ENCODE assay signal across 10 cellular contexts in genomic region chr1:154502742-154503111, GRCh38. TPM values are rescaled to one million over a fixed set of nuclear protein-coding genes. Genes with fewer than 3 reads are reported as not detected.
A peak's percentile ranks its signal among the peaks of the same experiment; 100 is the strongest.
DNase-seq lines count a peak whose midpoint lies in the region; ATAC-seq and TF ChIP-seq lines count a peak whose summit lies in the region.
"Had no signal": no experiment of that assay in that cellular context is flagged by ENCODE, and none has a peak within 500 bp of the region (broad histone marks: within the 10 kb centered on the region; RNA-seq: fewer than 3 reads in every experiment).

No MANE protein-coding gene starts in this region.

- H3K27ac ChIP-seq in esophagus (ENCODE audit: low read depth in 2 of 2, low read length in 1 of 2): no peak overlapping the region

- H3K4me3 Mint-ChIP-seq in natural killer cell: peak overlapping the region; percentile 79
- H3K4me3 Mint-ChIP-seq in natural killer cell treated with Interleukin-12 subunit alpha and Interleukin-12 subunit beta and Interleukin-15 and Interleukin-18, amount 100 ng/mL, for 72 hours: no peak overlapping the region
- H3K4me3 Mint-ChIP-seq in naive thymus-derived CD8-positive, alpha-beta T cell: peak overlapping the region; percentile 43 to 75 (median 64)
- H3K4me3 Mint-ChIP-seq in T-helper 2 cell treated with Interferon-gamma antibody and Interleukin-4, amounts not matched to agents 5 μg/mL and 100 μg/mL, for 36 hours: no peak overlapping the region

- H3K9me3 Mint-ChIP-seq in natural killer cell: no peaks in the 10 kb centered on the region
- H3K9me3 Mint-ChIP-seq in natural killer cell treated with Interleukin-12 subunit alpha and Interleukin-12 subunit beta and Interleukin-15 and Interleukin-18, amount 100 ng/mL, for 72 hours: no peaks in the 10 kb centered on the region
- H3K9me3 Mint-ChIP-seq in naive thymus-derived CD8-positive, alpha-beta T cell: peaks cover 0 to 4% (median 0%) of the 10 kb centered on the region in 9 donors
- no peaks in the 10 kb centered on the region for H3K9me3 Mint-ChIP-seq in T-helper 2 cell treated with Interferon-gamma antibody and Interleukin-4, amounts not matched to agents 5 μg/mL and 100 μg/mL, for 36 hours

- H3K36me3 ChIP-seq in esophagus (ENCODE audit: control insufficient read depth in 2 of 2, insufficient read depth in 2 of 2, low read length in 1 of 2): no peaks in the 10 kb centered on the region

- H3K27me3 Mint-ChIP-seq in natural killer cell (ENCODE audit: low read depth in 2 of 2): peaks cover 49 to 65% of the 10 kb centered on the region in 2 donors
- peaks cover 31 to 44% of the 10 kb centered on the region in 2 donors for H3K27me3 Mint-ChIP-seq in natural killer cell treated with Interleukin-12 subunit alpha and Interleukin-12 subunit beta and Interleukin-15 and Interleukin-18, amount 100 ng/mL, for 72 hours
- peaks cover 27 to 64% (median 59%) of the 10 kb centered on the region in 5 donors for H3K27me3 Mint-ChIP-seq in naive thymus-derived CD8-positive, alpha-beta T cell
- H3K27me3 Mint-ChIP-seq in T-helper 2 cell treated with Interferon-gamma antibody and Interleukin-4, amounts not matched to agents 5 μg/mL and 100 μg/mL, for 36 hours (ENCODE audit: low read depth): peaks cover 76% of the 10 kb centered on the region

- peaks cover 15% of the 10 kb centered on the region in 2 donors for H3K4me1 Mint-ChIP-seq in natural killer cell
- peaks cover 21% of the 10 kb centered on the region in 2 donors for H3K4me1 Mint-ChIP-seq in natural killer cell treated with Interleukin-12 subunit alpha and Interleukin-12 subunit beta and Interleukin-15 and Interleukin-18, amount 100 ng/mL, for 72 hours (ENCODE audit: low read depth in 2 of 2)
- peaks cover 0 to 5% (median 3%) of the 10 kb centered on the region in 4 donors for H3K4me1 Mint-ChIP-seq in naive thymus-derived CD8-positive, alpha-beta T cell
- H3K4me1 Mint-ChIP-seq in T-helper 2 cell treated with Interferon-gamma antibody and Interleukin-4, amounts not matched to agents 5 μg/mL and 100 μg/mL, for 36 hours (ENCODE audit: low read depth): peaks cover 3% of the 10 kb centered on the region

- peaks cover 0 to 4% of the 10 kb centered on the region in 2 donors for H3K9me3 ChIP-seq in esophagus (ENCODE audit: control insufficient read depth in 2 of 2, insufficient read depth in 1 of 2, low read depth in 1 of 2, low read length in 1 of 2)

- H3K27me3 ChIP-seq in esophagus (ENCODE audit: control insufficient read depth in 1 of 2, insufficient read depth in 2 of 2, low read length in 2 of 2): peaks cover 8 to 9% of the 10 kb centered on the region in 2 donors

- TF ChIP-seq CTCF in natural killer cell (IDR thresholded peaks at IDR 0.05): no peak

- WGBS in esophagus, 2 donors: 34 to 35% methylated on average over 30 to 43 of the region's 43 CpGs

- peak overlapping the region; percentile 44 to 47 for H3K4me3 ChIP-seq in esophagus (ENCODE audit: low read depth in 1 of 2, low read length in 2 of 2)

- POLR2A ChIA-PET in naive thymus-derived CD8-positive, alpha-beta T cell (lab: Charles Lee): no interaction called here

- peaks cover 0 to 10% of the 10 kb centered on the region in 2 donors for H3K4me1 ChIP-seq in esophagus (ENCODE audit: control insufficient read depth in 2 of 2, insufficient read depth in 2 of 2, low read length in 1 of 2)

- intact Hi-C loops in natural killer cell (cut with micrococcal nuclease): no loop called here

- DNase-seq in natural killer cell: no peak
- no peak for DNase-seq in natural killer cell treated with Interleukin-12 subunit alpha and Interleukin-12 subunit beta and Interleukin-15 and Interleukin-18, amount 100 ng/mL, for 72 hours (ENCODE audit: low spot score)
- DNase-seq in naive thymus-derived CD8-positive, alpha-beta T cell: peak in 1 of 10 donors; percentile 4
- DNase-seq in NCI-H524 treated with DMSO at 0.1 percent for 48 hours (lab: John Stamatoyannopoulos, UW): no peak
- DNase-seq in T-helper 2 cell treated with Interferon-gamma antibody and Interleukin-4, amounts not matched to agents 5 μg/mL and 100 μg/mL, for 36 hours (ENCODE audit: low spot score): no peak
- DNase-seq in COLO668 (lab: John Stamatoyannopoulos, UW; ENCODE audit: unreplicated experiment): no peak
- DNase-seq in stimulated activated CD4-positive, alpha-beta T cell treated with anti-CD3 and anti-CD28 coated beads, Interleukin-4, amount 100 ng/mL, for 4 hours: no peak
- DNase-seq: NCI-H1092 treated with DMSO at 0.1 percent for 48 hours; stimulated activated CD4-positive, alpha-beta T cell treated with anti-CD3 and anti-CD28 coated beads, Interleukin-4, amount 100 ng/mL, for 24 hours had no signal

- H3K27ac Mint-ChIP-seq in natural killer cell: no peak overlapping the region
- H3K27ac Mint-ChIP-seq in natural killer cell treated with Interleukin-12 subunit alpha and Interleukin-12 subunit beta and Interleukin-15 and Interleukin-18, amount 100 ng/mL, for 72 hours: no peak overlapping the region
- H3K27ac Mint-ChIP-seq in naive thymus-derived CD8-positive, alpha-beta T cell: no peak overlapping the region
- no peak overlapping the region for H3K27ac Mint-ChIP-seq in T-helper 2 cell treated with Interferon-gamma antibody and Interleukin-4, amounts not matched to agents 5 μg/mL and 100 μg/mL, for 36 hours

- H3K36me3 Mint-ChIP-seq in natural killer cell: no peaks in the 10 kb centered on the region
- peaks cover 9% of the 10 kb centered on the region for H3K36me3 Mint-ChIP-seq in natural killer cell treated with Interleukin-12 subunit alpha and Interleukin-12 subunit beta and Interleukin-15 and Interleukin-18, amount 100 ng/mL, for 72 hours
- peaks cover 0 to 4% (median 0%) of the 10 kb centered on the region in 3 donors for H3K36me3 Mint-ChIP-seq in naive thymus-derived CD8-positive, alpha-beta T cell
- H3K36me3 Mint-ChIP-seq in T-helper 2 cell treated with Interferon-gamma antibody and Interleukin-4, amounts not matched to agents 5 μg/mL and 100 μg/mL, for 36 hours (ENCODE audit: low read depth): no peaks in the 10 kb centered on the region

- peak in 2 of 3 donors; percentile 23 to 46 for ATAC-seq in natural killer cell
- ATAC-seq in natural killer cell treated with Interleukin-12 subunit alpha and Interleukin-12 subunit beta and Interleukin-15 and Interleukin-18, amount 100 ng/mL, for 72 hours: no peak
- ATAC-seq in naive thymus-derived CD8-positive, alpha-beta T cell: peak; percentile 23 to 44

RNA-seq across cellular contexts. Expression of gene SHE, which starts 0.5 kb away (rescaled TPM):
- under 1 TPM in 2 of 3 donors, not detected in 1; 0.10 to 0.14 TPM for total RNA-seq in natural killer cell
- total RNA-seq in natural killer cell treated with Interleukin-12 subunit alpha and Interleukin-12 subunit beta and Interleukin-15 and Interleukin-18, amount 100 ng/mL, for 72 hours: under 1 TPM in 1 of 2 donors, not detected in 1; 0.19 TPM
- 1 to 10 TPM; 1.5 to 2.1 TPM for polyA plus RNA-seq in esophagus
- total RNA-seq in naive thymus-derived CD8-positive, alpha-beta T cell: not detected
- polyA plus RNA-seq in naive thymus-derived CD8-positive, alpha-beta T cell: not detected

RNA-seq across cellular contexts. Expression of gene TDRD10, which starts 0.7 kb away (rescaled TPM):
- under 1 TPM in 1 of 3 donors, not detected in 2; 0.38 TPM for total RNA-seq in natural killer cell
- not detected for total RNA-seq in natural killer cell treated with Interleukin-12 subunit alpha and Interleukin-12 subunit beta and Interleukin-15 and Interleukin-18, amount 100 ng/mL, for 72 hours
- polyA plus RNA-seq in esophagus: 1 to 10 TPM; 1.3 to 1.7 TPM
- total RNA-seq in naive thymus-derived CD8-positive, alpha-beta T cell: not detected
- polyA plus RNA-seq in naive thymus-derived CD8-positive, alpha-beta T cell: not detected

RNA-seq across cellular contexts. Expression of gene UBE2Q1, which starts 55.7 kb away (rescaled TPM):
- 100 to 1,000 TPM; 100 to 137 (median 112) TPM for total RNA-seq in natural killer cell
- total RNA-seq in natural killer cell treated with Interleukin-12 subunit alpha and Interleukin-12 subunit beta and Interleukin-15 and Interleukin-18, amount 100 ng/mL, for 72 hours: 100 to 1,000 TPM in 1 of 2 donors, 10 to 100 TPM in 1; 95.2 to 123 TPM
- polyA plus RNA-seq in esophagus: 10 to 100 TPM; 23.5 to 24.7 TPM
- total RNA-seq in naive thymus-derived CD8-positive, alpha-beta T cell: 100 to 1,000 TPM; 109 to 114 TPM
- polyA plus RNA-seq in naive thymus-derived CD8-positive, alpha-beta T cell: 10 to 100 TPM; 10.5 to 13.3 (median 12.6) TPM

Comparison
In these comparisons a context has a peak if more than half of its experiments do, and no peak if none do; other contexts are left out.
1. ATAC-seq: peak in natural killer cell (2 of 3) and naive thymus-derived CD8-positive, alpha-beta T cell (2 of 2); none in natural killer cell treated with Interleukin-12 subunit alpha and Interleukin-12 subunit beta and Interleukin-15 and Interleukin-18, amount 100 ng/mL, for 72 hours (0 of 2).
2. H3K4me3 Mint-ChIP-seq: peak in natural killer cell (single experiment) and naive thymus-derived CD8-positive, alpha-beta T cell (10 of 10); none in natural killer cell treated with Interleukin-12 subunit alpha and Interleukin-12 subunit beta and Interleukin-15 and Interleukin-18, amount 100 ng/mL, for 72 hours (single experiment) and T-helper 2 cell treated with Interferon-gamma antibody and Interleukin-4, amounts not matched to agents 5 μg/mL and 100 μg/mL, for 36 hours (single experiment).